1 cellular context compared by ENCODE assay signal in genomic region chr1:156295391-156295947, GRCh38.
TF ChIP-seq lines count a peak whose summit lies in the region.

Gene GLMP (minus strand): TSS chr1:156295679. CDS start chr1:156295645, 34 bp downstream.

TF ChIP-seq in Ishikawa, 13 proteins besides CTCF, POLR2A, EP300 and RAD21 (continued from another document):
- TF ChIP-seq REST (IDR thresholded peaks at IDR 0.05; ENCODE audit: low read depth) (no peak), NFIC (IDR thresholded peaks at IDR 0.05) (peak; percentile 38), CREB1 (IDR thresholded peaks at IDR 0.05; ENCODE audit: low read depth) (no peak), ZBTB7A (IDR thresholded peaks at IDR 0.05; ENCODE audit: low read depth) (peak; percentile 32; the same call in 1 of the 2 replicates), TAF1 (IDR thresholded peaks at IDR 0.05; ENCODE audit: low read depth) (no peak)
